ENCODE assay signal across 8 cellular contexts in genomic region chr11:72103754-72104167, GRCh38. TPM values are rescaled to one million over a fixed set of nuclear protein-coding genes. Genes with fewer than 3 reads are reported as not detected.
DNase-seq lines count a peak whose midpoint lies in the region; ATAC-seq and TF ChIP-seq lines count a peak whose summit lies in the region.

No MANE protein-coding gene starts in this region.

- WGBS in trophoblast cell (ENCODE audit: extremely low coverage, insufficient coverage, insufficient read length) = no CpG with 5 or more reads among the region's 11 CpGs

- intact Hi-C loops in Caco-2 (cut with micrococcal nuclease; ENCODE audit: unreplicated experiment) (loop anchor here (1.0 to 2.0 kb wide), 5 partner anchors 9 to 311 kb away; partner anchors contain the start of genes ANAPC15, LRRC51 and NUMA1), mucosa of descending colon (cut with DNase I, micrococcal nuclease) (no loop called here)

- H3K14ac ChIP-seq in trophoblast cell (ENCODE audit: low read length) = peak overlapping the region; percentile 31

- peaks cover 18% of the 10 kb centered on the region for H3K4me1 ChIP-seq in Caco-2
- H3K4me1 ChIP-seq in SJCRH30 = peaks cover 7% of the 10 kb centered on the region; the same call in 1 of the 2 replicates
- peaks cover 11 to 19% of the 10 kb centered on the region in 2 experiments for H3K4me1 ChIP-seq in trophoblast cell (ENCODE audit: control insufficient read depth in 1 of 2, insufficient read depth in 2 of 2, low read length in 2 of 2)
- peaks cover 15% of the 10 kb centered on the region for H3K4me1 ChIP-seq in mucosa of descending colon (ENCODE audit: low read depth)

- H3K9ac ChIP-seq in trophoblast cell (ENCODE audit: low read length) = no peak overlapping the region

- peaks cover 12% of the 10 kb centered on the region for H3K79me1 ChIP-seq in trophoblast cell (ENCODE audit: low read length)

- BruUV-seq in Caco-2 (replicated peaks; lab: Mats Ljungman, UMichigan) = TSS peak; percentile 97

- CTCF ChIA-PET in Caco-2 (lab: Charles Lee) = no interaction called here

- H3K27me3 ChIP-seq in Caco-2 (replicated peaks; ENCODE audit: control insufficient read depth, insufficient read depth, low read length) = no peaks in the 10 kb centered on the region
- H3K27me3 ChIP-seq in SJCRH30 = no peaks in the 10 kb centered on the region
- H3K27me3 ChIP-seq in trophoblast cell (ENCODE audit: insufficient read depth, low read length) = no peaks in the 10 kb centered on the region

- peaks cover 42% of the 10 kb centered on the region for H3K36me3 Mint-ChIP-seq in Caco-2 (ENCODE audit: insufficient read depth, unreplicated experiment)

- no peaks in the 10 kb centered on the region for H3K27me3 Mint-ChIP-seq in Caco-2 (ENCODE audit: insufficient read depth, unreplicated experiment)

- H2BK12ac ChIP-seq in trophoblast cell (ENCODE audit: low read length) = no peak overlapping the region

- H2BK120ac ChIP-seq in trophoblast cell (ENCODE audit: insufficient read depth, low read length, poor library complexity) = no peak overlapping the region

- peak overlapping the region; percentile 97 for H4K8ac ChIP-seq in trophoblast cell (ENCODE audit: low read depth, low read length)

- no peak overlapping the region for H3K23ac ChIP-seq in trophoblast cell (ENCODE audit: low read length)

- H3K79me2 ChIP-seq in trophoblast cell (ENCODE audit: control insufficient read depth, insufficient read depth, low read length, poor library complexity) = peaks cover 11% of the 10 kb centered on the region

- ATAC-seq in mucosa of descending colon = no peak

- H4K12ac ChIP-seq in trophoblast cell (ENCODE audit: low read depth, low read length) = peak overlapping the region; percentile 89

- H2AFZ ChIP-seq in trophoblast cell (ENCODE audit: insufficient read depth, low read length, poor library complexity) = peak overlapping the region; percentile 82

- peak overlapping the region; percentile 28 for H2BK5ac ChIP-seq in trophoblast cell (ENCODE audit: low read depth, low read length, poor library complexity)

- H3K4me3 ChIP-seq in Caco-2 (ENCODE audit: low read depth, low read length) (peak overlapping the region; percentile 19), SJCRH30 (peak overlapping the region; percentile 96), trophoblast cell (ENCODE audit: low read depth, low read length) (peak overlapping the region; percentile 18), mucosa of descending colon (no peak overlapping the region)

- H3K36me3 ChIP-seq in Caco-2 (ENCODE audit: control insufficient read depth, insufficient read depth, low read length) (peaks cover 5% of the 10 kb centered on the region; the same call in 1 of the 2 replicates), SJCRH30 (no peaks in the 10 kb centered on the region), trophoblast cell (ENCODE audit: control insufficient read depth in 1 of 2, insufficient read depth in 2 of 2, low read length in 2 of 2) (peaks cover 17 to 22% of the 10 kb centered on the region in 2 experiments), mucosa of descending colon (ENCODE audit: low read depth) (no peaks in the 10 kb centered on the region)

- peak overlapping the region; percentile 57 for H2AK5ac ChIP-seq in trophoblast cell (ENCODE audit: low read length)

- TF ChIP-seq CTCF in Caco-2 (IDR thresholded peaks at IDR 0.05; ENCODE audit: insufficient read depth in 1 of 2, low read depth in 1 of 2, low read length in 1 of 2, severe bottlenecking in 1 of 2, unreplicated experiment in 1 of 2) = no peak
- no peak for TF ChIP-seq CTCF in mucosa of descending colon (IDR thresholded peaks at IDR 0.05)

- peak overlapping the region; percentile 19 for H3K18ac ChIP-seq in trophoblast cell (ENCODE audit: low read length)

- H3K27ac ChIP-seq in SJCRH30 (peak overlapping the region; percentile 65), epithelial cell of prostate (peak overlapping the region; percentile 94), trophoblast cell (ENCODE audit: low read depth, low read length) (peak overlapping the region; percentile 40)

- peak overlapping the region; percentile 98 for H3K27ac Mint-ChIP-seq in Caco-2 (ENCODE audit: unreplicated experiment)

- H3K4me1 Mint-ChIP-seq in Caco-2 (ENCODE audit: low read depth, unreplicated experiment) = peaks cover 26% of the 10 kb centered on the region

- H3K4ac ChIP-seq in trophoblast cell (ENCODE audit: low read depth, low read length) = peak overlapping the region; percentile 59

- H3K4me3 Mint-ChIP-seq in Caco-2 (ENCODE audit: unreplicated experiment) = peak overlapping the region; percentile 97

- H3K4me2 ChIP-seq in trophoblast cell (ENCODE audit: low read length) = peak overlapping the region; percentile 54

- POLR2A ChIA-PET in Caco-2 (lab: Charles Lee) = interaction anchor here (0.5 to 1.0 kb wide), 2 partner anchors 9 to 119 kb away, joined by 3 read pairs; partner anchors contain the start of gene ANAPC15

- DNase-seq in Caco-2 (peak in 1 of 2 experiments; percentile 35), SJCRH30 (no peak), epithelial cell of prostate (ENCODE audit: low read depth, low spot score) (no peak), trophoblast cell (no peak), mucosa of descending colon (no peak), DMS79 treated with DMSO at 0.1 percent for 48 hours (lab: John Stamatoyannopoulos, UW) (no peak), NCI-H510A (lab: John Stamatoyannopoulos, UW) (no peak), NCI-H2196 (lab: John Stamatoyannopoulos, UW; ENCODE audit: unreplicated experiment) (no peak)

- no peaks in the 10 kb centered on the region for H3K9me3 Mint-ChIP-seq in Caco-2 (ENCODE audit: unreplicated experiment)

- no peaks in the 10 kb centered on the region for H3K9me3 ChIP-seq in Caco-2
- H3K9me3 ChIP-seq in SJCRH30 (replicated peaks) = no peaks in the 10 kb centered on the region
- H3K9me3 ChIP-seq in trophoblast cell (ENCODE audit: insufficient read depth, low read depth, low read length) = no peaks in the 10 kb centered on the region
- H3K9me3 ChIP-seq in mucosa of descending colon = no peaks in the 10 kb centered on the region

- H4K91ac ChIP-seq in trophoblast cell (ENCODE audit: low read depth, low read length) = peak overlapping the region; percentile 90

RNA-seq across cellular contexts. Expression of gene LAMTOR1, which starts 0.7 kb away (rescaled TPM):
- 158 and 170 TPM in 2 replicates for total RNA-seq in Caco-2 (2022)
- 53.4 and 54.3 TPM in 2 replicates for total RNA-seq in SJCRH30 (2014; rRNA removed; shearing (Covaris generic))
- 74.4 and 74.6 TPM in 2 replicates for polyA plus RNA-seq in trophoblast cell (2013)
- total RNA-seq in mucosa of descending colon = 100 to 1,000 TPM in 2 of 3 donors, 10 to 100 TPM in 1; 82.0 to 114 (median 107) TPM

RNA-seq across cellular contexts. Expression of gene TOMT, which starts 2.0 kb away (rescaled TPM):
- not detected in 2 replicates for total RNA-seq in Caco-2 (2022)
- not detected in 2 replicates for total RNA-seq in SJCRH30 (2014; rRNA removed; shearing (Covaris generic))
- polyA plus RNA-seq in trophoblast cell (2013) = not detected in 2 replicates
- under 1 TPM in 1 of 3 donors, not detected in 2; 0.39 TPM for total RNA-seq in mucosa of descending colon

RNA-seq across cellular contexts. Expression of gene ANAPC15, which starts 8.7 kb away (rescaled TPM):
- total RNA-seq in Caco-2 (2022) = 98.6 and 105 TPM in 2 replicates
- total RNA-seq in SJCRH30 (2014; rRNA removed; shearing (Covaris generic)) = 38.1 and 42.7 TPM in 2 replicates
- 47.7 TPM in 2 replicates for polyA plus RNA-seq in trophoblast cell (2013)
- 10 to 100 TPM; 37.9 to 52.1 (median 39.0) TPM for total RNA-seq in mucosa of descending colon

RNA-seq across cellular contexts. Expression of gene LRRC51, which starts 23.1 kb away (rescaled TPM):
- total RNA-seq in Caco-2 (2022) = 13.7 and 13.8 TPM in 2 replicates
- total RNA-seq in SJCRH30 (2014; rRNA removed; shearing (Covaris generic)) = 3.9 and 5.8 TPM in 2 replicates
- 3.8 and 4.1 TPM in 2 replicates for polyA plus RNA-seq in trophoblast cell (2013)
- total RNA-seq in mucosa of descending colon = 1 to 10 TPM; 7.5 to 9.4 (median 9.4) TPM

RNA-seq across cellular contexts. Expression of gene NUMA1, which starts 23.4 kb away (rescaled TPM):
- 182 and 190 TPM in 2 replicates for total RNA-seq in Caco-2 (2022)
- total RNA-seq in SJCRH30 (2014; rRNA removed; shearing (Covaris generic)) = 154 and 162 TPM in 2 replicates
- 86.2 and 86.4 TPM in 2 replicates for polyA plus RNA-seq in trophoblast cell (2013)
- 100 to 1,000 TPM; 173 to 301 (median 248) TPM for total RNA-seq in mucosa of descending colon

Comparison
In these comparisons a context has a peak if more than half of its experiments do, and no peak if none do; other contexts are left out.
1. H3K27ac ChIP-seq: peak in every context shown above with its lines; median percentile 94 in epithelial cell of prostate; 65 in SJCRH30; 40 in trophoblast cell.